Comparison of ENCODE assay signal across 26 cellular contexts in the genomic region with DNA sequence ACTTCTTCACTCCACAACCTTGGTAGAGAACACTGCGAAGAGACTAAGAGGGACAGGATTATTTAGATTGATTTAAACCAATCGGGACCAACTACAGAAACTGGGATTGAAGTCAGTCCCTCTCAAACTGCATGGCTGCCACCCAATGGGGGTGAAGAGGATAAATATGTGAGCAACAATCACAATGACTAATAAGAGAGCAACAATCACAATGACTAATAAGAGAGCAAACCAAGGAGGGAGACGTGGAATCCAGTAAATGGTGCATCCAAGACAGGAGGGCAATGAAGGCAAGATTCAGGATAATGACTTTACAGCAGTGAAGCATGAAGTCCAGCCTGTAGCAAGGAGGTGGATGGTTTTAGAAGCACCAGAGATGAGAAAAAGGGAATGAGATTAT.
"Had no signal": no experiment of that assay in that cellular context is flagged by ENCODE, and none has a peak within 500 bp of the region (broad histone marks: within the 10 kb centered on the region; RNA-seq: fewer than 3 reads in every experiment).

No MANE protein-coding gene starts in this region.

- H3K4me1 ChIP-seq: ascending aorta had no signal

- H3K4me3 ChIP-seq: ascending aorta, hepatocyte, skin epidermis, thoracic aorta had no signal

- H3K4me2 ChIP-seq: hepatocyte had no signal

- DNase-seq: activated CD4-positive, alpha-beta T cell treated with anti-CD3 and anti-CD28 coated beads for 4 hours; activated CD4-positive, alpha-beta T cell treated with anti-CD3 and anti-CD28 coated beads, Interleukin-2, amount 50 U/mL, for 48 hours; activated CD8-positive, alpha-beta memory T cell treated with anti-CD3 and anti-CD28 coated beads for 24 hours; activated gamma-delta T cell; activated naive CD4-positive, alpha-beta T cell treated with anti-CD3 and anti-CD28 coated beads, Interleukin-2, amount 10 ng/mL, durations not matched to agents 7 days and 5 days; activated naive CD8-positive, alpha-beta T cell treated with anti-CD3 and anti-CD28 coated beads, Interleukin-2, amount 10 ng/mL, durations not matched to agents 7 days and 5 days; activated T-cell treated with anti-CD3 and anti-CD28 coated beads, Interleukin-2, amount 50 U/mL, for 24 hours; brain microvascular endothelial cell; caudate nucleus; cortex of kidney; effector memory CD8-positive, alpha-beta T cell; islet precursor cell; left colon; naive thymus-derived CD4-positive, alpha-beta T cell; occipital lobe; right cardiac atrium; stimulated activated CD4-positive, alpha-beta T cell treated with anti-CD3 and anti-CD28 coated beads, Interleukin-12 subunit alpha, Interleukin-12 subunit beta, amount 100 ng/mL, for 4 hours; stimulated activated CD4-positive, alpha-beta T cell treated with anti-CD3 and anti-CD28 coated beads, Interleukin-4, amount 100 ng/mL, for 1 hour; stimulated activated naive CD8-positive, alpha-beta T cell treated with anti-CD3 and anti-CD28 coated beads, Interleukin-15, Interleukin-2, amounts not matched to agents 100 U/mL and 50 U/mL, for 24 hours; T-helper 1 cell; trophoblast cell had no signal

- H3K36me3 ChIP-seq: ascending aorta, brain microvascular endothelial cell, thoracic aorta had no signal

- H3K79me2 ChIP-seq: hepatocyte had no signal

- H3K27ac ChIP-seq: ascending aorta, brain microvascular endothelial cell, hepatocyte, skin epidermis, thoracic aorta, VCaP had no signal

- ATAC-seq: effector memory CD8-positive, alpha-beta T cell; left colon; naive thymus-derived CD4-positive, alpha-beta T cell; right cardiac atrium; stimulated activated naive CD8-positive, alpha-beta T cell treated with anti-CD3 and anti-CD28 coated beads, Interleukin-15, Interleukin-2, amounts not matched to agents 100 U/mL and 50 U/mL, for 24 hours had no signal

- H3K27me3 ChIP-seq: ascending aorta, brain microvascular endothelial cell, hepatocyte had no signal

- H3K9me3 ChIP-seq: ascending aorta, thoracic aorta had no signal

- H2AFZ ChIP-seq: hepatocyte had no signal
